ENCODE assay signal across 8 cellular contexts in genomic region chr10:29386347-29386999, GRCh38.
DNase-seq lines count a peak whose midpoint lies in the region; ATAC-seq and TF ChIP-seq lines count a peak whose summit lies in the region.

No MANE protein-coding gene starts in this region.

- H3K27me3 ChIP-seq in mammary epithelial cell (ENCODE audit: insufficient read depth, low read length) = no peaks in the 10 kb centered on the region
- no peaks in the 10 kb centered on the region for H3K27me3 ChIP-seq in right lobe of liver

- H3K4me3 ChIP-seq in mammary epithelial cell (replicated peaks in 1 of 3; ENCODE audit: insufficient read depth in 1 of 3, low read depth in 2 of 3, low read length in 3 of 3) (no peak overlapping the region), right lobe of liver (no peak overlapping the region)

- dilution Hi-C loops in mammary epithelial cell (cut with HindIII; ENCODE audit: low sequenced_read_pairs) = no loop called here

- no TSS peak for BruUV-seq in mammary epithelial cell (replicated peaks; lab: Mats Ljungman, UMichigan)

- CTCF ChIA-PET in mammary epithelial cell (lab: Charles Lee; ENCODE audit: low non-redundant PET) = interaction anchor here (0.5 to 0.7 kb wide), 4 partner anchors 16 to 110 kb away, joined by 3 to 10 read pairs (median 6); no protein-coding TSS in a partner anchor

- DNase-seq in NCI-H1092 treated with DMSO at 0.1 percent for 48 hours (lab: John Stamatoyannopoulos, UW) (peak; percentile 52), NCI-H1092 (lab: John Stamatoyannopoulos, UW) (no peak), NCI-H2227 (lab: John Stamatoyannopoulos, UW; ENCODE audit: unreplicated experiment) (peak; percentile 34), mammary epithelial cell (peak; percentile 11), right lobe of liver (no peak)

- H3K4me1 ChIP-seq in mammary epithelial cell (ENCODE audit: insufficient read depth, low read length) (no peaks in the 10 kb centered on the region), right lobe of liver (no peaks in the 10 kb centered on the region)

- no peak overlapping the region for H3K9ac ChIP-seq in mammary epithelial cell (ENCODE audit: insufficient read depth, low read length)

- ATAC-seq in GM19372 (IDR thresholded peaks at IDR 0.05; ENCODE audit: low read depth, unreplicated experiment) (peak; percentile 49), right lobe of liver (peak; percentile 70 to 77 (median 74)), GM21423 (IDR thresholded peaks at IDR 0.05; ENCODE audit: unreplicated experiment) (no peak), HG03196 (IDR thresholded peaks at IDR 0.05; ENCODE audit: unreplicated experiment) (no peak)

- no peak for TF ChIP-seq POLR2A in right lobe of liver (IDR thresholded peaks at IDR 0.05)

- intact Hi-C loops in mammary epithelial cell (cut with micrococcal nuclease) = loop anchor here (2.0 kb wide), 1 partner anchor 62 kb away; no protein-coding TSS in a partner anchor
- intact Hi-C loops in right lobe of liver (cut with DNase I) = no loop called here

- H3K79me2 ChIP-seq in mammary epithelial cell (ENCODE audit: insufficient read depth, low read length) = no peaks in the 10 kb centered on the region

- H3K27ac ChIP-seq in mammary epithelial cell (ENCODE audit: insufficient read depth, low read depth, low read length) (no peak overlapping the region), right lobe of liver (no peak overlapping the region)

- H3K9me3 ChIP-seq in mammary epithelial cell (replicated peaks; ENCODE audit: insufficient read depth, low read length) (no peaks in the 10 kb centered on the region), right lobe of liver (no peaks in the 10 kb centered on the region)

- TF ChIP-seq CTCF in mammary epithelial cell (conservative IDR thresholded peaks at IDR 0.05 in 1 of 2, IDR thresholded peaks at IDR 0.05 in 1 of 2; ENCODE audit: extremely low read depth in 1 of 2, insufficient read depth in 1 of 2, low read depth in 1 of 2, low read length in 2 of 2) (peak; percentile 52 to 61), right lobe of liver (IDR thresholded peaks at IDR 0.05) (peak; percentile 62 to 76 (median 72))

- no peaks in the 10 kb centered on the region for H3K36me3 ChIP-seq in mammary epithelial cell (ENCODE audit: insufficient read depth, low read length)
- H3K36me3 ChIP-seq in right lobe of liver = no peaks in the 10 kb centered on the region

- H2AFZ ChIP-seq in mammary epithelial cell (ENCODE audit: low read depth, low read length) = no peak overlapping the region

- 38% methylated on average over 8 of the region's 8 CpGs for WGBS in mammary epithelial cell (ENCODE audit: low coverage, missing lambda C conversion rate)
- 38% methylated on average over 8 of the region's 8 CpGs for WGBS in right lobe of liver (ENCODE audit: insufficient coverage, low coverage, low lambda C conversion rate, missing lambda C conversion rate)

- H3K4me2 ChIP-seq in mammary epithelial cell (ENCODE audit: insufficient read depth, low read depth, low read length) = peak overlapping the region; percentile 4

- in situ Hi-C loops in mammary epithelial cell (cut with MboI; ENCODE audit: low sequenced_read_pairs in 2 of 2) = no loop called here

- no peaks in the 10 kb centered on the region for H4K20me1 ChIP-seq in mammary epithelial cell (ENCODE audit: insufficient read depth, low read length)

Comparison
In these comparisons a context has a peak if more than half of its experiments do, and no peak if none do; other contexts are left out.
1. DNase-seq: peak in NCI-H1092 treated with DMSO at 0.1 percent for 48 hours (single experiment), NCI-H2227 (single experiment) and mammary epithelial cell (single experiment); none in NCI-H1092 (single experiment) and right lobe of liver (0 of 3).
2. ATAC-seq: peak in GM19372 (single experiment) and right lobe of liver (4 of 4); none in GM21423 (single experiment) and HG03196 (single experiment).